ENCODE assay signal across 1 cellular context in the genomic region with DNA sequence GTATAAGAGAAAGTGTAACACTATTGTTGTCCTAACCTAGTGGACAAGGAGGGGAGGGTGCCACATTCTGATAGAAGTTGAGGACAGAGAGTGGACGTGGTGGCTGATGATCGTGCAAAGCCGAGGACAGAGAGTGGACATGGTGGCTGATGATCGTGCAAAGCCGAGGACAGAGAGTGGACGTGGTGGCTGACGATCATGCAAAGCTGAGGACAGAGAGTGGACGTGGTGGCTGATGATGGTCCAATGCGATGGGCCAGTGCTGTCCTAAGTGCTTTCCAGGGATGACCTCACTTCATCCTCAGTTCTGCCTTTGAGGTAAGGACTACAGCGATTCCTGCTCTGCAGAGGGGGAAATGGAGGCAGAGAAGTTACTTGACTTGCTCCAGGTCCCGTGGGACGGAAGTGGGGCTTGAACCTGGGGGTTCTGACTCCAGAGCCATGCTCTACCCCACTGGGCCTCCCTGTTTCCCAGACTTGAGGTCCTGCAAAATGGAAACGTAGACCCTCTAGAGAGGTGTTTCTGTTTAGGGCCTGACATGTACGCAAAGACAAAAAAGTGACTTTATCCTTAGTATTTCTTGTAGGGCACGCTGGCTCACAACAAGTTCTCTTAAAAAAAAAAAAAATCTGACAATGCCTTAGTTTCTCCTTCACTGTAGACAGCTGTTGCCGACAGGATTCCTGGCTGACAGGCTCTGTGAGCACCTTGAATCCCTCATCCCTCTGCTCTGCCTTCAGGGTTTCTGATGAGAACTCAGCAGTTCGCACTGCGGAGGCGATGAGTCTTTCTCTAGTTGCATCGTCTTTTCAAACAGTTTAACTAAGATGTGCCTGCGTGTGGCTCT.
A peak's percentile ranks its signal among the peaks of the same experiment; 100 is the strongest.
TF ChIP-seq lines count a peak whose summit lies in the region.

No MANE protein-coding gene starts in this region.

TF ChIP-seq in K562, 482 proteins besides CTCF, POLR2A, EP300 and RAD21:
- TF ChIP-seq MCM7 (IDR thresholded peaks at IDR 0.05) (0 out of 4 replicates have a peak, but pooled peaks of 1 of the 2 experiments have one; percentile 67), DPF2 (IDR thresholded peaks at IDR 0.05) (no peak)
- TF ChIP-seq, protein P1, sequence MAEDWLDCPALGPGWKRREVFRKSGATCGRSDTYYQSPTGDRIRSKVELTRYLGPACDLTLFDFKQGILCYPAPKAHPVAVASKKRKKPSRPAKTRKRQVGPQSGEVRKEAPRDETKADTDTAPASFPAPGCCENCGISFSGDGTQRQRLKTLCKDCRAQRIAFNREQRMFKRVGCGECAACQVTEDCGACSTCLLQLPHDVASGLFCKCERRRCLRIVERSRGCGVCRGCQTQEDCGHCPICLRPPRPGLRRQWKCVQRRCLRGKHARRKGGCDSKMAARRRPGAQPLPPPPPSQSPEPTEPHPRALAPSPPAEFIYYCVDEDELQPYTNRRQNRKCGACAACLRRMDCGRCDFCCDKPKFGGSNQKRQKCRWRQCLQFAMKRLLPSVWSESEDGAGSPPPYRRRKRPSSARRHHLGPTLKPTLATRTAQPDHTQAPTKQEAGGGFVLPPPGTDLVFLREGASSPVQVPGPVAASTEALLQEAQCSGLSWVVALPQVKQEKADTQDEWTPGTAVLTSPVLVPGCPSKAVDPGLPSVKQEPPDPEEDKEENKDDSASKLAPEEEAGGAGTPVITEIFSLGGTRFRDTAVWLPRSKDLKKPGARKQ (CRISPR knock-in tag; IDR thresholded peaks at IDR 0.05): peak; percentile 77; the same call in 1 of the 2 replicates
- TF ChIP-seq, protein P2, sequence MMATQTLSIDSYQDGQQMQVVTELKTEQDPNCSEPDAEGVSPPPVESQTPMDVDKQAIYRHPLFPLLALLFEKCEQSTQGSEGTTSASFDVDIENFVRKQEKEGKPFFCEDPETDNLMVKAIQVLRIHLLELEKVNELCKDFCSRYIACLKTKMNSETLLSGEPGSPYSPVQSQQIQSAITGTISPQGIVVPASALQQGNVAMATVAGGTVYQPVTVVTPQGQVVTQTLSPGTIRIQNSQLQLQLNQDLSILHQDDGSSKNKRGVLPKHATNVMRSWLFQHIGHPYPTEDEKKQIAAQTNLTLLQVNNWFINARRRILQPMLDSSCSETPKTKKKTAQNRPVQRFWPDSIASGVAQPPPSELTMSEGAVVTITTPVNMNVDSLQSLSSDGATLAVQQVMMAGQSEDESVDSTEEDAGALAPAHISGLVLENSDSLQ (IDR thresholded peaks at IDR 0.05): peak; percentile 51; the same call in 1 of the 2 replicates
